ENCODE assay signal across 1 cellular context in genomic region chr6:167491403-167492095, GRCh38.
TF ChIP-seq lines count a peak whose summit lies in the region.

No MANE protein-coding gene starts in this region.

TF ChIP-seq in HepG2, 621 proteins besides CTCF, POLR2A, EP300 and RAD21 (continued from another document):
- TF ChIP-seq ARID5B (CRISPR knock-in tag; IDR thresholded peaks at IDR 0.05): 0 out of 2 replicates have a peak, but pooled peaks have one; percentile 13
